ENCODE assay signal across 28 cellular contexts in genomic region chr17:50099003-50099402, GRCh38. TPM values are rescaled to one million over a fixed set of nuclear protein-coding genes. Genes with fewer than 3 reads are reported as not detected.
A peak's percentile ranks its signal among the peaks of the same experiment; 100 is the strongest.
DNase-seq lines count a peak whose midpoint lies in the region; ATAC-seq, FAIRE-seq and TF ChIP-seq lines count a peak whose summit lies in the region.
"Had no signal": no experiment of that assay in that cellular context is flagged by ENCODE, and none has a peak within 500 bp of the region (broad histone marks: within the 10 kb centered on the region; RNA-seq: fewer than 3 reads in every experiment).

No MANE protein-coding gene starts in this region.

- peaks cover 25% of the 10 kb centered on the region for H4K20me1 ChIP-seq in osteoblast (ENCODE audit: insufficient read depth, low read length)

- no peaks in the 10 kb centered on the region for H3K27me3 Mint-ChIP-seq in Calu3 (ENCODE audit: unreplicated experiment)
- H3K27me3 Mint-ChIP-seq in endothelial cell (ENCODE audit: unreplicated experiment), result peaks cover 17% of the 10 kb centered on the region
- H3K27me3 Mint-ChIP-seq: activated CD4-positive, alpha-beta T cell treated with anti-CD3 and anti-CD28 coated beads for 36 hours had no signal

- FAIRE-seq in HTR-8/SVneo (lab: Jason Lieb, UNC), result no peak
- FAIRE-seq: RCC 7860 had no signal

- peak overlapping the region; percentile 2 for H3K27ac Mint-ChIP-seq in Calu3 (ENCODE audit: unreplicated experiment)
- no peak overlapping the region for H3K27ac Mint-ChIP-seq in endothelial cell (ENCODE audit: unreplicated experiment)
- H3K27ac Mint-ChIP-seq: activated CD4-positive, alpha-beta T cell treated with anti-CD3 and anti-CD28 coated beads for 36 hours had no signal

- H3K27ac ChIP-seq in angular gyrus (ENCODE audit: low read depth, low read length) (peak overlapping the region; percentile 37), osteoblast (ENCODE audit: low read depth, low read length) (no peak overlapping the region)

- H3K4me1 ChIP-seq in osteoblast (ENCODE audit: insufficient read depth, low read length), result peaks cover 52% of the 10 kb centered on the region

- H3K9me3 Mint-ChIP-seq in Calu3 (ENCODE audit: low read depth, unreplicated experiment), result no peaks in the 10 kb centered on the region
- no peaks in the 10 kb centered on the region for H3K9me3 Mint-ChIP-seq in endothelial cell (ENCODE audit: unreplicated experiment)
- H3K9me3 Mint-ChIP-seq: activated T-cell treated with anti-CD3 and anti-CD28 coated beads, Interleukin-2, amount 50 U/mL, for 4 hours; neural crest cell; T-helper 1 cell treated with Interleukin-12 subunit alpha and Interleukin-12 subunit beta and Interleukin-4 antibody, amounts not matched to agents 30 μg/mL and 1 μg/mL, for 36 hours had no signal

- DNase-seq in Calu3, result no peak
- no peak for DNase-seq in endothelial cell (ENCODE audit: low spot score)
- peak; percentile 36 for DNase-seq in osteoblast (ENCODE audit: insufficient read length, low spot score, missing footprints)
- no peak for DNase-seq in HTR-8/SVneo (ENCODE audit: insufficient read length, low spot score)
- DNase-seq in mucosa of gallbladder (ENCODE audit: low spot score), result no peak
- no peak for DNase-seq in activated CD8-positive, alpha-beta memory T cell treated with anti-CD3 and anti-CD28 coated beads, Interleukin-2, amount 50 U/mL, for 4 hours
- DNase-seq: activated CD4-positive, alpha-beta T cell treated with anti-CD3 and anti-CD28 coated beads for 36 hours; activated naive CD4-positive, alpha-beta T cell treated with Interleukin-2 at 50 U/mL for 16 hours; activated T-cell treated with anti-CD3 and anti-CD28 coated beads, Interleukin-2, amount 50 U/mL, for 4 hours; amniotic stem cell; BE2C; DMS79 treated with DMSO at 0.1 percent for 48 hours; erythroblast; foreskin fibroblast; GOT3; hippocampal formation; Kasumi-1; MV-4-11; NCI-H187; NCI-H2171 treated with DMSO at 0.1 percent for 48 hours; NCI-H526; uterus had no signal

- no peaks in the 10 kb centered on the region for H3K27me3 ChIP-seq in osteoblast (ENCODE audit: insufficient read depth, low read length)
- H3K27me3 ChIP-seq: BE2C, uterus had no signal

- CTCF ChIA-PET in Calu3 (lab: Charles Lee), result interaction anchor here (0.6 kb wide), 1 partner anchor 1065 kb away, joined by 4 read pairs; no protein-coding TSS in a partner anchor

- ATAC-seq in HG02759 (IDR thresholded peaks at IDR 0.05; ENCODE audit: unreplicated experiment), result no peak
- ATAC-seq: activated CD4-positive, alpha-beta T cell treated with anti-CD3 and anti-CD28 coated beads for 36 hours; activated T-cell treated with anti-CD3 and anti-CD28 coated beads, Interleukin-2, amount 50 U/mL, for 4 hours had no signal

- intact Hi-C loops in Calu3 (cut with micrococcal nuclease; ENCODE audit: unreplicated experiment), result no loop called here

- H3K36me3 ChIP-seq in osteoblast (ENCODE audit: insufficient read depth, low read length), result peaks cover 19% of the 10 kb centered on the region
- H3K36me3 ChIP-seq: BE2C, uterus had no signal

- no peak overlapping the region for H3K4me3 ChIP-seq in osteoblast (ENCODE audit: insufficient read depth, low read length)
- H3K4me3 ChIP-seq: skin epidermis, uterus had no signal

- H2AFZ ChIP-seq in osteoblast (ENCODE audit: low read length), result no peak overlapping the region

- H3K79me2 ChIP-seq in osteoblast (ENCODE audit: insufficient read depth, low read length), result peaks cover 15% of the 10 kb centered on the region

- H3K4me2 ChIP-seq in osteoblast (ENCODE audit: insufficient read depth, low read length), result no peak overlapping the region

- H3K36me3 Mint-ChIP-seq in Calu3 (ENCODE audit: insufficient read depth, unreplicated experiment), result peaks cover 53% of the 10 kb centered on the region
- peaks cover 22% of the 10 kb centered on the region for H3K36me3 Mint-ChIP-seq in endothelial cell (ENCODE audit: low read depth, unreplicated experiment)

- TF ChIP-seq CTCF in Calu3 (IDR thresholded peaks at IDR 0.05; ENCODE audit: unreplicated experiment) (no peak), endothelial cell (IDR thresholded peaks at IDR 0.05; ENCODE audit: unreplicated experiment) (no peak), osteoblast (IDR thresholded peaks at IDR 0.05; ENCODE audit: extremely low read depth, low read depth, low read length) (no peak)

- H3K9me3 ChIP-seq in osteoblast (ENCODE audit: low read depth, low read length), result no peaks in the 10 kb centered on the region
- H3K9me3 ChIP-seq: BE2C, uterus had no signal

- BruUV-seq in Calu3 (replicated peaks; lab: Mats Ljungman, UMichigan), result no TSS peak

- H3K4me1 Mint-ChIP-seq in Calu3 (ENCODE audit: low read depth, unreplicated experiment), result peaks cover 72% of the 10 kb centered on the region
- H3K4me1 Mint-ChIP-seq in endothelial cell (ENCODE audit: unreplicated experiment), result peaks cover 12% of the 10 kb centered on the region

- no peak overlapping the region for H3K4me3 Mint-ChIP-seq in Calu3 (ENCODE audit: low read depth, unreplicated experiment)
- H3K4me3 Mint-ChIP-seq in endothelial cell (ENCODE audit: unreplicated experiment), result peak overlapping the region; percentile 51
- H3K4me3 Mint-ChIP-seq: activated CD4-positive, alpha-beta T cell treated with anti-CD3 and anti-CD28 coated beads for 36 hours; activated T-cell treated with anti-CD3 and anti-CD28 coated beads, Interleukin-2, amount 50 U/mL, for 4 hours; T-helper 1 cell treated with Interleukin-12 subunit alpha and Interleukin-12 subunit beta and Interleukin-4 antibody, amounts not matched to agents 30 μg/mL and 1 μg/mL, for 36 hours had no signal

RNA-seq across cellular contexts. Expression of gene PDK2, which starts 3.9 kb away (rescaled TPM):
- 29.5 and 39.1 TPM in 2 replicates for total RNA-seq in Calu3 (2022)
- 37.1 TPM for total RNA-seq in endothelial cell (ENCODE audit: unreplicated experiment)
- total RNA-seq in osteoblast, result 43.4 and 54.8 TPM in 2 replicates
- 64.7 TPM for total RNA-seq in mucosa of gallbladder

RNA-seq across cellular contexts. Expression of gene SAMD14, which starts 31.0 kb away (rescaled TPM):
- total RNA-seq in Calu3 (2022) (not detected in 2 replicates), endothelial cell (ENCODE audit: unreplicated experiment) (82.0 TPM), osteoblast (2.5 and 2.7 TPM in 2 replicates), mucosa of gallbladder (8.8 TPM)

RNA-seq across cellular contexts. Expression of gene ITGA3, which starts 43.1 kb away (rescaled TPM):
- total RNA-seq in Calu3 (2022), result 539 and 709 TPM in 2 replicates
- 5.0 TPM for total RNA-seq in endothelial cell (ENCODE audit: unreplicated experiment)
- 73.4 and 81.4 TPM in 2 replicates for total RNA-seq in osteoblast
- 134 TPM for total RNA-seq in mucosa of gallbladder

RNA-seq across cellular contexts. Expression of gene PPP1R9B, which starts 51.5 kb away (rescaled TPM):
- 74.3 and 89.7 TPM in 2 replicates for total RNA-seq in Calu3 (2022)
- 101 TPM for total RNA-seq in endothelial cell (ENCODE audit: unreplicated experiment)
- 44.2 and 48.9 TPM in 2 replicates for total RNA-seq in osteoblast
- total RNA-seq in mucosa of gallbladder, result 61.5 TPM

Comparison
In these comparisons a context has a peak if more than half of its experiments do, and no peak if none do; other contexts are left out.
1. RNA of gene ITGA3, which starts 43.1 kb away (total RNA-seq): 539 to 709 TPM in Calu3, 134 TPM in mucosa of gallbladder (single experiment) and 73.4 to 81.4 TPM in osteoblast; 5.0 TPM in endothelial cell (single experiment); every median in the first group is over 10 times any median in the second.